18 cellular contexts compared by ENCODE assay signal in genomic region chr3:157906627-157907026, GRCh38.
DNase-seq lines count a peak whose midpoint lies in the region; ATAC-seq and TF ChIP-seq lines count a peak whose summit lies in the region.
"Had no signal": no experiment of that assay in that cellular context is flagged by ENCODE, and none has a peak within 500 bp of the region (broad histone marks: within the 10 kb centered on the region; RNA-seq: fewer than 3 reads in every experiment).

No MANE protein-coding gene starts in this region.

- no peaks in the 10 kb centered on the region for H3K9me3 ChIP-seq in AG04450 (ENCODE audit: control insufficient read depth, insufficient read depth, low read length)
- no peaks in the 10 kb centered on the region for H3K9me3 ChIP-seq in RWPE2 (ENCODE audit: severe bottlenecking)
- H3K9me3 ChIP-seq in ovary: peaks cover 0 to 2% of the 10 kb centered on the region in 2 donors

- H3K27me3 ChIP-seq in AG04450 (ENCODE audit: control insufficient read depth, insufficient read depth, low read length): no peaks in the 10 kb centered on the region
- peaks cover 8% of the 10 kb centered on the region for H3K27me3 ChIP-seq in RWPE2 (ENCODE audit: insufficient read depth, poor library complexity, severe bottlenecking)
- H3K27me3 ChIP-seq in ovary: no peaks in the 10 kb centered on the region
- H3K27me3 ChIP-seq: BLaER1 treated with 17β-estradiol and CSF1 and Interleukin-3, amounts not matched to agents 10 nM and 100 nM had no signal

- ATAC-seq in RWPE2 (ENCODE audit: low read depth): 0 out of 3 replicates have a peak, but pooled peaks have one; percentile 44
- no peak for ATAC-seq in HG03095 (IDR thresholded peaks at IDR 0.05; ENCODE audit: unreplicated experiment)
- ATAC-seq: activated naive CD8-positive, alpha-beta T cell treated with anti-CD3 and anti-CD28 coated beads, Interleukin-2, amount 50 U/mL, for 24 hours; WTC11 had no signal

- CTCF ChIA-PET in AG04450 (lab: Charles Lee): interaction anchor here (0.6 kb wide), 1 partner anchor 383 kb away, joined by 3 read pairs; no protein-coding TSS in a partner anchor

- intact Hi-C loops in ovary (cut with DNase I): no loop called here

- DNase-seq in AG04450 (ENCODE audit: low read depth, low spot score) (no peak), GM03348 (ENCODE audit: low spot score) (peak; percentile 60), RWPE2 (ENCODE audit: low spot score) (no peak), fibroblast of the aortic adventitia (ENCODE audit: low read depth) (peak; percentile 33), NCI-H2107 treated with DMSO at 0.1 percent for 48 hours (lab: John Stamatoyannopoulos, UW; ENCODE audit: unreplicated experiment) (no peak), ovary (no peak)
- DNase-seq in activated naive CD4-positive, alpha-beta T cell treated with Interleukin-2 at 50 U/mL for 16 hours: no peak
- DNase-seq: activated CD8-positive, alpha-beta memory T cell treated with anti-CD3 and anti-CD28 coated beads for 24 hours; activated naive CD8-positive, alpha-beta T cell treated with anti-CD3 and anti-CD28 coated beads, Interleukin-2, amount 50 U/mL, for 24 hours; DMS79 treated with DMSO at 0.1 percent for 48 hours; mesendoderm; NCI-H1092; NK-92 treated with Interleukin-12 subunit alpha and Interleukin-12 subunit beta, amount 100 ng/mL, for 24 hours; SHP77; T-helper 2 cell had no signal

- H3K36me3 ChIP-seq in RWPE2 (ENCODE audit: low read depth): no peaks in the 10 kb centered on the region
- H3K36me3 ChIP-seq in ovary: no peaks in the 10 kb centered on the region
- H3K36me3 ChIP-seq: BLaER1 treated with 17β-estradiol and CSF1 and Interleukin-3, amounts not matched to agents 10 nM and 100 nM had no signal

- TF ChIP-seq POLR2A in ovary (IDR thresholded peaks at IDR 0.05): no peak

- TF ChIP-seq CTCF in AG04450 (IDR thresholded peaks at IDR 0.05; ENCODE audit: low read depth, low read length): 0 out of 2 replicates have a peak, but pooled peaks have one; percentile 12
- no peak for TF ChIP-seq CTCF in RWPE2 (IDR thresholded peaks at IDR 0.05; ENCODE audit: poor library complexity, severe bottlenecking)
- peak; percentile 22 for TF ChIP-seq CTCF in fibroblast of the aortic adventitia (IDR thresholded peaks at IDR 0.05; ENCODE audit: insufficient read depth, low read length)
- TF ChIP-seq CTCF in ovary (IDR thresholded peaks at IDR 0.05): no peak

- POLR2A ChIA-PET in AG04450 (lab: Yijun Ruan, JAX): no interaction called here

- H3K4me1 ChIP-seq in RWPE2 (ENCODE audit: insufficient read depth, poor library complexity, severe bottlenecking) (no peaks in the 10 kb centered on the region), ovary (ENCODE audit: insufficient read depth) (no peaks in the 10 kb centered on the region)
- H3K4me1 ChIP-seq: BLaER1 treated with 17β-estradiol and CSF1 and Interleukin-3, amounts not matched to agents 10 nM and 100 nM had no signal

- no peak for TF ChIP-seq EP300 in ovary (IDR thresholded peaks at IDR 0.05)

- no peak overlapping the region for H3K4me3 ChIP-seq in AG04450 (ENCODE audit: low read depth, low read length)
- no peak overlapping the region for H3K4me3 ChIP-seq in RWPE2 (ENCODE audit: severe bottlenecking)
- H3K4me3 ChIP-seq in fibroblast of the aortic adventitia (ENCODE audit: low read depth, low read length): no peak overlapping the region
- no peak overlapping the region for H3K4me3 ChIP-seq in ovary
- H3K4me3 ChIP-seq: BLaER1 treated with 17β-estradiol and CSF1 and Interleukin-3, amounts not matched to agents 10 nM and 100 nM had no signal

- H3K27ac ChIP-seq in AG04450 (ENCODE audit: low read depth, low read length): no peak overlapping the region
- no peak overlapping the region for H3K27ac ChIP-seq in RWPE2 (ENCODE audit: poor library complexity, severe bottlenecking)
- no peak overlapping the region for H3K27ac ChIP-seq in ovary
- H3K27ac ChIP-seq: BLaER1 treated with 17β-estradiol and CSF1 and Interleukin-3, amounts not matched to agents 10 nM and 100 nM had no signal

Comparison
In these comparisons a context has a peak if more than half of its experiments do, and no peak if none do; other contexts are left out.
1. DNase-seq: peak in GM03348 (single experiment) and fibroblast of the aortic adventitia (single experiment); none in AG04450 (single experiment), RWPE2 (single experiment), NCI-H2107 treated with DMSO at 0.1 percent for 48 hours (single experiment), activated naive CD4-positive, alpha-beta T cell treated with Interleukin-2 at 50 U/mL for 16 hours (single experiment) and ovary (0 of 5).
2. CTCF ChIP-seq: peak in AG04450 (single experiment) and fibroblast of the aortic adventitia (single experiment); none in RWPE2 (single experiment) and ovary (0 of 3).